ENCODE assay signal across 23 cellular contexts in genomic region chr1:23906731-23907130, GRCh38. TPM values are rescaled to one million over a fixed set of nuclear protein-coding genes. Genes with fewer than 3 reads are reported as not detected.
DNase-seq lines count a peak whose midpoint lies in the region; ATAC-seq, FAIRE-seq and TF ChIP-seq lines count a peak whose summit lies in the region.
"Had no signal": no experiment of that assay in that cellular context is flagged by ENCODE, and none has a peak within 500 bp of the region (broad histone marks: within the 10 kb centered on the region; RNA-seq: fewer than 3 reads in every experiment).

No MANE protein-coding gene starts in this region.

- WGBS in GM12878 (ENCODE audit: insufficient coverage, insufficient replicate concordance, low lambda C conversion rate, missing lambda C conversion rate): 62% methylated on average over 1 of the region's 1 CpG

- no TSS peak for BruUV-seq in GM12878 (replicated peaks; lab: Mats Ljungman, UMichigan)

- intact Hi-C loops in GM12878 (cut with micrococcal nuclease; ENCODE audit: unreplicated experiment) (no loop called here), posterior cingulate gyrus (cut with DNase I) (no loop called here)
- intact Hi-C loops in activated CD8-positive, alpha-beta T cell treated with anti-CD3 and anti-CD28 coated beads for 36 hours (cut with micrococcal nuclease): no loop called here

- peaks cover 58% of the 10 kb centered on the region for H3K4me1 ChIP-seq in GM12878 (ENCODE audit: control insufficient read depth, insufficient read depth, low read length)

- H2AFZ ChIP-seq in GM12878 (ENCODE audit: control insufficient read depth, low read depth, low read length): no peak overlapping the region

- in situ Hi-C loops in GM12878 (cut with MboI): no loop called here

- no peaks in the 10 kb centered on the region for H3K9me3 Mint-ChIP-seq in activated CD8-positive, alpha-beta T cell treated with anti-CD3 and anti-CD28 coated beads for 36 hours
- H3K9me3 Mint-ChIP-seq: CD8-positive, alpha-beta memory T cell had no signal

- SMC1A ChIA-PET in GM12878 (lab: Charles Lee; ENCODE audit: uncharacterized antibody, unreplicated experiment): interaction anchor here (0.6 to 7.7 kb wide), 5 partner anchors 9 to 127 kb away, joined by 3 to 66 read pairs (median 5); no protein-coding TSS in a partner anchor

- POLR2A ChIA-PET in GM12878 (lab: Charles Lee): interaction anchor here (0.6 to 2.4 kb wide), 6 partner anchors 18 to 131 kb away, joined by 4 to 16 read pairs (median 6); partner anchors contain the start of genes PNRC2 and SRSF10
- POLR2A ChIA-PET in activated CD8-positive, alpha-beta T cell treated with anti-CD3 and anti-CD28 coated beads for 36 hours (lab: Charles Lee): no interaction called here

- no peak for TF ChIP-seq EP300 in GM12878 (IDR thresholded peaks at IDR 0.05; ENCODE audit: borderline replicate concordance in 1 of 2, control insufficient read depth in 1 of 2, low read depth in 2 of 2, low read length in 2 of 2)

- H3K4me3 ChIP-seq in HL-60 (replicated peaks; ENCODE audit: insufficient read depth, low read length) (no peak overlapping the region), GM12878 (no peak overlapping the region; the same call in 1 of the 2 replicates)

- CTCF ChIA-PET in GM12878 (lab: Yijun Ruan, JAX): interaction anchor here (0.7 to 10.5 kb wide), 5 partner anchors 9 to 799 kb away, joined by 3 to 109 read pairs (median 6); no protein-coding TSS in a partner anchor
- CTCF ChIA-PET in activated CD8-positive, alpha-beta T cell treated with anti-CD3 and anti-CD28 coated beads for 36 hours (lab: Charles Lee): interaction anchor here (1.0 to 1.6 kb wide), 3 partner anchors 46 to 155 kb away, joined by 3 to 4 read pairs (median 3); no protein-coding TSS in a partner anchor

- no peaks in the 10 kb centered on the region for H4K20me1 ChIP-seq in GM12878 (ENCODE audit: control insufficient read depth, insufficient read depth)

- no peak overlapping the region for H3K9ac ChIP-seq in GM12878 (ENCODE audit: control insufficient read depth, insufficient read depth, low read length)

- no peak for FAIRE-seq in GM12878 (lab: Jason Lieb, UNC)

- no peak for TF ChIP-seq POLR2A in GM12878 (IDR thresholded peaks at IDR 0.05; ENCODE audit: low read depth, low read length)

- H3K27me3 ChIP-seq in HL-60 (ENCODE audit: insufficient read depth, poor library complexity, severe bottlenecking) (no peaks in the 10 kb centered on the region), GM12878 (replicated peaks in 1 of 2; ENCODE audit: control insufficient read depth in 2 of 2, insufficient read depth in 2 of 2, low read length in 1 of 2) (no peaks in the 10 kb centered on the region)

- ATAC-seq in GM12878: no peak
- no peak for ATAC-seq in activated CD8-positive, alpha-beta T cell treated with anti-CD3 and anti-CD28 coated beads for 36 hours

- H3K79me2 ChIP-seq in GM12878 (ENCODE audit: control insufficient read depth, insufficient read depth, low read length): peaks cover 70% of the 10 kb centered on the region

- TF ChIP-seq CTCF in HL-60 (IDR thresholded peaks at IDR 0.05; ENCODE audit: insufficient read depth, low read length): no peak
- no peak for TF ChIP-seq CTCF in GM12878 (IDR thresholded peaks at IDR 0.05 in 2 of 3, conservative IDR thresholded peaks at IDR 0.05 in 1 of 3; ENCODE audit: control insufficient read depth in 2 of 3, extremely low read depth in 1 of 3, insufficient read depth in 1 of 3, low read depth in 3 of 3, low read length in 3 of 3)
- no peak for TF ChIP-seq CTCF in activated CD8-positive, alpha-beta T cell treated with anti-CD3 and anti-CD28 coated beads for 36 hours (IDR thresholded peaks at IDR 0.05)

- H3K9me3 ChIP-seq in GM12878 (replicated peaks; ENCODE audit: control insufficient read depth, insufficient read depth, low read length): no peaks in the 10 kb centered on the region

- H3K4me1 Mint-ChIP-seq in activated CD8-positive, alpha-beta T cell treated with anti-CD3 and anti-CD28 coated beads for 36 hours (ENCODE audit: low read depth): peaks cover 53% of the 10 kb centered on the region

- H3K4me2 ChIP-seq in GM12878 (ENCODE audit: control insufficient read depth, insufficient read depth): peak overlapping the region; percentile 61

- H3K4me3 Mint-ChIP-seq in activated CD8-positive, alpha-beta T cell treated with anti-CD3 and anti-CD28 coated beads for 36 hours: no peak overlapping the region
- H3K4me3 Mint-ChIP-seq: CD8-positive, alpha-beta memory T cell had no signal

- RAD21 ChIA-PET in GM12878 (lab: Charles Lee; ENCODE audit: unreplicated experiment): interaction anchor here (0.7 to 5.9 kb wide), 4 partner anchors 9 to 96 kb away, joined by 3 to 54 read pairs (median 15); no protein-coding TSS in a partner anchor

- H3K27ac ChIP-seq in HL-60 (replicated peaks): peak overlapping the region; percentile 58
- H3K27ac ChIP-seq in GM12878 (ENCODE audit: control insufficient read depth, insufficient read depth): peak overlapping the region; percentile 98

- TF ChIP-seq RAD21 in GM12878 (IDR thresholded peaks at IDR 0.05; ENCODE audit: insufficient read depth, low read depth, low read length): no peak

- H3K27ac Mint-ChIP-seq in activated CD8-positive, alpha-beta T cell treated with anti-CD3 and anti-CD28 coated beads for 36 hours: no peak overlapping the region

- H3K27me3 Mint-ChIP-seq in activated CD8-positive, alpha-beta T cell treated with anti-CD3 and anti-CD28 coated beads for 36 hours: no peaks in the 10 kb centered on the region

- DNase-seq in HL-60 (ENCODE audit: low read depth in 1 of 2, low spot score in 1 of 2) (peak in 1 of 2 experiments; percentile 35), NAMALWA (ENCODE audit: low spot score) (peak; percentile 45), GM12878 (ENCODE audit: low read depth, low spot score) (no peak), posterior cingulate gyrus (no peak), T-helper 2 cell (no peak), kidney tubule cell (ENCODE audit: low spot score) (no peak)
- DNase-seq in activated CD8-positive, alpha-beta T cell treated with anti-CD3 and anti-CD28 coated beads for 36 hours: no peak
- DNase-seq: C1 segment of cervical spinal cord; CD8-positive, alpha-beta memory T cell; GDM1; IMR-90; NCI-H1092 treated with DMSO at 0.1 percent for 48 hours; NCI-H2029 treated with DMSO at 0.1 percent for 48 hours; NCI-H226; NCI-H524; NCI-H774; NK-92 treated with Interleukin-12 subunit alpha and Interleukin-12 subunit beta, amount 100 ng/mL, for 24 hours; OCI-M1; Right ventricle myocardium superior had no signal

- peaks cover 0 to 5% of the 10 kb centered on the region in 2 experiments; a peak in 2 of 4 replicates for H3K36me3 ChIP-seq in GM12878 (ENCODE audit: control insufficient read depth in 2 of 2, insufficient read depth in 2 of 2, low read length in 1 of 2)

- H3K36me3 Mint-ChIP-seq in activated CD8-positive, alpha-beta T cell treated with anti-CD3 and anti-CD28 coated beads for 36 hours (ENCODE audit: low read depth): no peaks in the 10 kb centered on the region
- H3K36me3 Mint-ChIP-seq: CD8-positive, alpha-beta memory T cell had no signal

RNA-seq across cellular contexts. Expression of gene CNR2, which starts 6.4 kb away (rescaled TPM):
- total RNA-seq in GM12878 (2013; cell fraction: nucleolus; rRNA removed): 18.1 and 19.7 TPM in 2 replicates
- total RNA-seq in GM12878 (2014; rRNA removed) (19.2 and 19.8 TPM in 2 replicates), GM12878 (2014; rRNA removed; fragmentation: Illumina TruSeq; extraction: Trizol) (18.9 and 19.5 TPM in 2 replicates), GM12878 (2021) (13.6 and 15.1 TPM in 2 replicates)
- polyA plus RNA-seq in GM12878 (2011; ENCODE audit: low read depth): 3.5 TPM
- polyA plus RNA-seq in GM12878 (2011; rRNA removed) (0.40 and 0.46 TPM in 2 replicates), GM12878 (2014; fragmentation: Illumina TruSeq; extraction: Trizol) (12.8 and 13.5 TPM in 2 replicates), GM12878 (2014; fragmentation: Nextera tagmentation; extraction: Ambion mirVana) (10 to 100 TPM in 1 of 2 experiments, 1 to 10 TPM in 1; 9.8 to 12.3 TPM), GM12878 (2014; rRNA removed) (10.3 and 11.2 TPM in 2 replicates), GM12878 (2016; fragmentation: Nextera tagmentation; extraction: Ambion mirVana) (10 to 100 TPM; 11.9 to 12.2 TPM)
- 0.45 and 0.52 TPM in 2 replicates for polyA plus RNA-seq in GM12878 (2011; cell fraction: cytosol; rRNA removed)
- 0.38 and 0.54 TPM in 2 replicates for polyA plus RNA-seq in GM12878 (2011; cell fraction: nucleus; rRNA removed)
- polyA plus RNA-seq in GM12878 (2012): 5.1 and 6.4 TPM in 2 replicates
- polyA minus RNA-seq in GM12878 (2011; rRNA and poly(A)+ RNA removed): 0.59 and 1.1 TPM in 2 replicates
- polyA minus RNA-seq in GM12878 (2011; cell fraction: cytosol; rRNA and poly(A)+ RNA removed): 0.21 TPM in 1 of 2 replicates, not detected in the other
- 0.24 and 0.38 TPM in 2 replicates for polyA minus RNA-seq in GM12878 (2011; cell fraction: nucleus; rRNA and poly(A)+ RNA removed)
- under 1 TPM; 0.25 TPM for total RNA-seq in activated CD8-positive, alpha-beta T cell treated with anti-CD3 and anti-CD28 coated beads for 36 hours
- total RNA-seq: A673, H4, IMR-90, M059J, Right ventricle myocardium superior, SK-MEL-5 had no signal
- polyA plus RNA-seq: IMR-90 had no signal

RNA-seq across cellular contexts. Expression of gene FUCA1, which starts 38.6 kb away (rescaled TPM):
- 37.5 and 45.4 TPM in 2 replicates for total RNA-seq in GM12878 (2013; cell fraction: nucleolus; rRNA removed)
- 53.7 and 59.5 TPM in 2 replicates for total RNA-seq in GM12878 (2014; rRNA removed)
- 51.4 and 54.4 TPM in 2 replicates for total RNA-seq in GM12878 (2014; rRNA removed; fragmentation: Illumina TruSeq; extraction: Trizol)
- total RNA-seq in GM12878 (2021): 41.3 and 42.4 TPM in 2 replicates
- 40.3 TPM for polyA plus RNA-seq in GM12878 (2011; ENCODE audit: low read depth)
- 51.6 and 65.1 TPM in 2 replicates for polyA plus RNA-seq in GM12878 (2011; rRNA removed)
- polyA plus RNA-seq in GM12878 (2011; cell fraction: cytosol; rRNA removed): 31.8 and 33.0 TPM in 2 replicates
- polyA plus RNA-seq in GM12878 (2011; cell fraction: nucleus; rRNA removed): 19.2 and 22.0 TPM in 2 replicates
- polyA plus RNA-seq in GM12878 (2012): 39.7 and 51.5 TPM in 2 replicates
- polyA plus RNA-seq in GM12878 (2014; fragmentation: Illumina TruSeq; extraction: Trizol): 55.9 and 61.5 TPM in 2 replicates
- 10 to 100 TPM; 33.3 to 41.8 TPM for polyA plus RNA-seq in GM12878 (2014; fragmentation: Nextera tagmentation; extraction: Ambion mirVana)
- 39.6 and 49.9 TPM in 2 replicates for polyA plus RNA-seq in GM12878 (2014; rRNA removed)
- 100 to 1,000 TPM; 112 to 117 TPM for polyA plus RNA-seq in GM12878 (2016; fragmentation: Nextera tagmentation; extraction: Ambion mirVana)
- 29.6 and 35.9 TPM in 2 replicates for polyA minus RNA-seq in GM12878 (2011; rRNA and poly(A)+ RNA removed)
- 10.7 and 11.8 TPM in 2 replicates for polyA minus RNA-seq in GM12878 (2011; cell fraction: cytosol; rRNA and poly(A)+ RNA removed)
- 5.4 and 9.6 TPM in 2 replicates for polyA minus RNA-seq in GM12878 (2011; cell fraction: nucleus; rRNA and poly(A)+ RNA removed)
- 1 to 10 TPM; 4.6 to 4.8 TPM for total RNA-seq in activated CD8-positive, alpha-beta T cell treated with anti-CD3 and anti-CD28 coated beads for 36 hours

RNA-seq across cellular contexts. Expression of gene PNRC2, which starts 52.9 kb away (rescaled TPM):
- total RNA-seq in GM12878 (2013; cell fraction: nucleolus; rRNA removed): 54.9 and 55.6 TPM in 2 replicates
- total RNA-seq in GM12878 (2014; rRNA removed) (106 and 125 TPM in 2 replicates), GM12878 (2014; rRNA removed; fragmentation: Illumina TruSeq; extraction: Trizol) (170 and 171 TPM in 2 replicates), GM12878 (2021) (172 and 178 TPM in 2 replicates)
- 57.8 TPM for polyA plus RNA-seq in GM12878 (2011; ENCODE audit: low read depth)
- polyA plus RNA-seq in GM12878 (2011; rRNA removed) (155 and 222 TPM in 2 replicates), GM12878 (2014; fragmentation: Illumina TruSeq; extraction: Trizol) (205 and 249 TPM in 2 replicates), GM12878 (2014; fragmentation: Nextera tagmentation; extraction: Ambion mirVana) (100 to 1,000 TPM; 135 to 140 TPM), GM12878 (2014; rRNA removed) (105 and 137 TPM in 2 replicates), GM12878 (2016; fragmentation: Nextera tagmentation; extraction: Ambion mirVana) (100 to 1,000 TPM; 179 to 180 TPM)
- 71.7 and 76.9 TPM in 2 replicates for polyA plus RNA-seq in GM12878 (2011; cell fraction: cytosol; rRNA removed)
- polyA plus RNA-seq in GM12878 (2011; cell fraction: nucleus; rRNA removed): 57.3 and 59.5 TPM in 2 replicates
- 101 and 118 TPM in 2 replicates for polyA plus RNA-seq in GM12878 (2012)
- polyA minus RNA-seq in GM12878 (2011; rRNA and poly(A)+ RNA removed): 63.1 and 70.4 TPM in 2 replicates
- polyA minus RNA-seq in GM12878 (2011; cell fraction: cytosol; rRNA and poly(A)+ RNA removed): 44.5 and 59.6 TPM in 2 replicates
- polyA minus RNA-seq in GM12878 (2011; cell fraction: nucleus; rRNA and poly(A)+ RNA removed): 25.9 and 26.4 TPM in 2 replicates
- total RNA-seq in activated CD8-positive, alpha-beta T cell treated with anti-CD3 and anti-CD28 coated beads for 36 hours: 100 to 1,000 TPM; 130 to 133 TPM

Comparison
In these comparisons a context has a peak if more than half of its experiments do, and no peak if none do; other contexts are left out.
1. RNA of gene CNR2, which starts 6.4 kb away (total RNA-seq): 13.6 to 19.8 TPM in GM12878; 0.25 TPM in activated CD8-positive, alpha-beta T cell treated with anti-CD3 and anti-CD28 coated beads for 36 hours; every median in the first group is over 10 times any median in the second.
2. RNA of gene FUCA1, which starts 38.6 kb away (total RNA-seq): 37.5 to 59.5 TPM in GM12878; 4.6 to 4.8 TPM in activated CD8-positive, alpha-beta T cell treated with anti-CD3 and anti-CD28 coated beads for 36 hours; every median in the first group is over 4 times any median in the second.